In the genomic region with DNA sequence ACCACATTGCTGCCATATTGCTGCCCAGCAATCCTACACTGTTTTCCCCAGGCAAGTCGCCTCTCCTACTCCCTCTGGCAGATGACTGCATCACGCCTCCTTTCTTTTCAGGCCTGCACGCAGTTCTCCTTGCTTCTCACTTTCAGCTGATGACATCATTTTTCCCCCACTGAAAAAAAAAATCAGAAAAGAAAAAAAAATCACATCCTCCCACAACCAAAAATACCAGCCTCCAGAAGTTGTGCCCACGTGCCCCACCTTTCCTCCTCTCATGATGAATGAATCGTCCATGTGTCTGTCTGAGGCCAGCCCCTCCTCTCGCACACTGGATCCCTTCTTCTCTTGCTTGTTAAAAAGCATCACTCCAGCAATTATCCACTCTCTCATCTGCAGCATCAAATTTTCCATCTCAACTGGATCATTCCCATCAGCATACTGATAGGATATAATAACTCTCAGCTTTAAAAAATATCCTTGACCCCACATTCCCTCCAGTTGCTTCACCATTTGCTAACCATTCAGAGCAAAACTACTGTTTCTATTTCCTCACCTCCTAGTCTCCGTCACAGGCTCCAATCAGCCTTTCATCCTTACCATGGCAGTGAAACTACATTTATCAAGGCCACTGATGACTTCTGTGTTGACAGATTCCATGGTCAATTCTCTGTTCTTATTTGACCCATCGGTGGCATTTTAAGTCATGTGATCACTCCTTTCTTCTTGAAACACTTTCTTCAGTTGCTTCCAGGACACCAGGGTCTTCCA, we compare ENCODE assay signal across 1 cellular context.
TF ChIP-seq lines count a peak whose summit lies in the region.

No MANE protein-coding gene starts in this region.

TF ChIP-seq in HepG2, 621 proteins besides CTCF, POLR2A, EP300 and RAD21:
- peak; percentile 82 for TF ChIP-seq ATF7 (IDR thresholded peaks at IDR 0.05)
- TF ChIP-seq ATF7 (CRISPR knock-in tag; IDR thresholded peaks at IDR 0.05): no peak
- TF ChIP-seq CREB1 (IDR thresholded peaks at IDR 0.05): peak; percentile 18; the same call in 1 of the 2 replicates
- TF ChIP-seq CREB1 (CRISPR knock-in tag; IDR thresholded peaks at IDR 0.05): no peak
- TF ChIP-seq, protein P1, sequence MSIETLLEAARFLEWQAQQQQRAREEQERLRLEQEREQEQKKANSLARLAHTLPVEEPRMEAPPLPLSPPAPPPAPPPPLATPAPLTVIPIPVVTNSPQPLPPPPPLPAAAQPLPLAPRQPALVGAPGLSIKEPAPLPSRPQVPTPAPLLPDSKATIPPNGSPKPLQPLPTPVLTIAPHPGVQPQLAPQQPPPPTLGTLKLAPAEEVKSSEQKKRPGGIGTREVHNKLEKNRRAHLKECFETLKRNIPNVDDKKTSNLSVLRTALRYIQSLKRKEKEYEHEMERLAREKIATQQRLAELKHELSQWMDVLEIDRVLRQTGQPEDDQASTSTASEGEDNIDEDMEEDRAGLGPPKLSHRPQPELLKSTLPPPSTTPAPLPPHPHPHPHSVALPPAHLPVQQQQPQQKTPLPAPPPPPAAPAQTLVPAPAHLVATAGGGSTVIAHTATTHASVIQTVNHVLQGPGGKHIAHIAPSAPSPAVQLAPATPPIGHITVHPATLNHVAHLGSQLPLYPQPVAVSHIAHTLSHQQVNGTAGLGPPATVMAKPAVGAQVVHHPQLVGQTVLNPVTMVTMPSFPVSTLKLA (IDR thresholded peaks at IDR 0.05): peak; percentile 56
- 0 out of 2 replicates have a peak, but pooled peaks have one; percentile 8 for TF ChIP-seq CEBPB (IDR thresholded peaks at IDR 0.05; ENCODE audit: borderline replicate concordance, low read depth, low read length)
- no peak for TF ChIP-seq ZNF570 (CRISPR knock-in tag; IDR thresholded peaks at IDR 0.05; ENCODE audit: borderline replicate concordance)
